6 cellular contexts compared by ENCODE assay signal in genomic region chr1:156590326-156591180, GRCh38. TPM values are rescaled to one million over a fixed set of nuclear protein-coding genes. Genes with fewer than 3 reads are reported as not detected.
DNase-seq lines count a peak whose midpoint lies in the region; ATAC-seq and TF ChIP-seq lines count a peak whose summit lies in the region.

No MANE protein-coding gene starts in this region.

- H3K36me3 Mint-ChIP-seq in glutamatergic neuron (ENCODE audit: unreplicated experiment): no peaks in the 10 kb centered on the region

- no peak for TF ChIP-seq EP300 in transverse colon (IDR thresholded peaks at IDR 0.05; ENCODE audit: low read depth)

- H3K4me3 Mint-ChIP-seq in glutamatergic neuron (ENCODE audit: unreplicated experiment): peak overlapping the region; percentile 87

- H3K27me3 Mint-ChIP-seq in glutamatergic neuron (ENCODE audit: unreplicated experiment): peaks cover 7% of the 10 kb centered on the region

- no peak for TF ChIP-seq POLR2A in transverse colon (IDR thresholded peaks at IDR 0.05)

- H3K27ac Mint-ChIP-seq in glutamatergic neuron (ENCODE audit: unreplicated experiment): no peak overlapping the region

- H3K27me3 ChIP-seq in heart right ventricle (no peaks in the 10 kb centered on the region), right cardiac atrium (ENCODE audit: control insufficient read depth, insufficient read depth) (no peaks in the 10 kb centered on the region), transverse colon (no peaks in the 10 kb centered on the region)

- 88 to 90% methylated on average over 10 of the region's 10 CpGs for WGBS in heart right ventricle, 2 donors
- WGBS in right cardiac atrium: 87% methylated on average over 10 of the region's 10 CpGs
- WGBS in transverse colon (ENCODE audit: low coverage in 1 of 2), 2 donors: 75 to 82% methylated on average over 6 to 10 of the region's 10 CpGs

- H3K27ac ChIP-seq in heart right ventricle (peak overlapping the region in 8 of 10 donors; percentile 78 to 92 (median 87)), right cardiac atrium (ENCODE audit: low read length) (no peak overlapping the region), transverse colon (peak overlapping the region; percentile 87 to 94 (median 91))

- DNase-seq in heart right ventricle (no peak), right cardiac atrium (no peak), glutamatergic neuron (no peak), transverse colon (no peak), ecto neural progenitor cell (ENCODE audit: low spot score) (no peak)

- H3K4me3 ChIP-seq in heart right ventricle (peak overlapping the region in 6 of 10 donors; percentile 78 to 97 (median 88)), right cardiac atrium (ENCODE audit: low read length) (no peak overlapping the region), transverse colon (peak overlapping the region in 1 of 4 donors; percentile 82)

- H3K36me3 ChIP-seq in heart right ventricle: peaks cover 0 to 31% (median 16%) of the 10 kb centered on the region in 9 donors
- no peaks in the 10 kb centered on the region for H3K36me3 ChIP-seq in transverse colon

- peaks cover 8% of the 10 kb centered on the region for H3K9me3 Mint-ChIP-seq in glutamatergic neuron (ENCODE audit: unreplicated experiment)

- H3K9me3 ChIP-seq in heart right ventricle: no peaks in the 10 kb centered on the region
- H3K9me3 ChIP-seq in right cardiac atrium (ENCODE audit: control insufficient read depth, low read length): no peaks in the 10 kb centered on the region
- no peaks in the 10 kb centered on the region for H3K9me3 ChIP-seq in transverse colon

- no peak for ATAC-seq in heart right ventricle
- ATAC-seq in right cardiac atrium: no peak
- ATAC-seq in GM21381 (IDR thresholded peaks at IDR 0.05; ENCODE audit: unreplicated experiment): no peak

- intact Hi-C loops in heart right ventricle (cut with DNase I) (loop anchor here in 5 of 10 donors (5.0 to 10.0 kb wide), 5 partner anchors 83 to 138 kb away; partner anchors contain the start of gene MEF2D (in 1 of the 5)), right cardiac atrium (cut with DNase I) (loop anchor here in 3 of 4 donors (5.0 to 10.0 kb wide), 3 partner anchors 106 to 133 kb away; no protein-coding TSS in a partner anchor), transverse colon (cut with DNase I; ENCODE audit: low total_unique reads) (no loop called here)

- peaks cover 2% of the 10 kb centered on the region for H3K4me1 Mint-ChIP-seq in glutamatergic neuron (ENCODE audit: low read depth, unreplicated experiment)

- in situ Hi-C loops in transverse colon (cut with MboI; ENCODE audit: low pct_ligation_motif_present in 1 of 4, low pct_unique_long_range_greater_than_20kb in 1 of 4, low sequenced_read_pairs in 3 of 4): no loop called here

- TF ChIP-seq CTCF in heart right ventricle (IDR thresholded peaks at IDR 0.05): no peak
- TF ChIP-seq CTCF in glutamatergic neuron (IDR thresholded peaks at IDR 0.05; ENCODE audit: partially characterized antibody, unreplicated experiment): no peak
- TF ChIP-seq CTCF in transverse colon (IDR thresholded peaks at IDR 0.05): no peak

- peaks cover 3 to 19% (median 13%) of the 10 kb centered on the region in 9 donors for H3K4me1 ChIP-seq in heart right ventricle
- peaks cover 2% of the 10 kb centered on the region for H3K4me1 ChIP-seq in right cardiac atrium (ENCODE audit: control insufficient read depth, insufficient read depth, low read length)
- H3K4me1 ChIP-seq in transverse colon: peaks cover 9 to 14% (median 11%) of the 10 kb centered on the region in 4 donors

RNA-seq across cellular contexts. Expression of gene NAXE, which starts 1.0 kb away (rescaled TPM):
- total RNA-seq in heart right ventricle (100 to 1,000 TPM in 9 of 10 donors, 10 to 100 TPM in 1; 93.1 to 134 (median 112) TPM), right cardiac atrium (100 to 1,000 TPM in 1 of 4 donors, 10 to 100 TPM in 3; 95.0 to 111 (median 98.9) TPM), glutamatergic neuron (ENCODE audit: unreplicated experiment) (44.5 TPM), transverse colon (100 to 1,000 TPM in 1 of 4 donors, 10 to 100 TPM in 3; 25.1 to 104 (median 77.5) TPM)
- polyA plus RNA-seq in heart right ventricle (100 to 1,000 TPM in 1 of 2 donors, 10 to 100 TPM in 1; 59.8 to 103 TPM), right cardiac atrium (131 TPM)

RNA-seq across cellular contexts. Expression of gene GPATCH4, which starts 10.7 kb away (rescaled TPM):
- 10 to 100 TPM in 9 of 10 donors, 1 to 10 TPM in 1; 9.3 to 25.4 (median 13.3) TPM for total RNA-seq in heart right ventricle
- polyA plus RNA-seq in heart right ventricle: 10 to 100 TPM; 24.1 to 34.5 TPM
- 10 to 100 TPM; 13.4 to 21.6 (median 14.5) TPM for total RNA-seq in right cardiac atrium
- polyA plus RNA-seq in right cardiac atrium: 14.7 TPM
- total RNA-seq in glutamatergic neuron (ENCODE audit: unreplicated experiment): 13.2 TPM
- total RNA-seq in transverse colon: 100 to 1,000 TPM in 1 of 4 donors, 10 to 100 TPM in 3; 12.4 to 113 (median 28.9) TPM

RNA-seq across cellular contexts. Expression of gene TTC24, which starts 11.0 kb away (rescaled TPM):
- total RNA-seq in heart right ventricle (under 1 TPM in 1 of 10 donors, not detected in 9; 0.21 TPM), right cardiac atrium (not detected), glutamatergic neuron (ENCODE audit: unreplicated experiment) (not detected), transverse colon (not detected)
- polyA plus RNA-seq in heart right ventricle (under 1 TPM in 1 of 2 donors, not detected in 1; 0.03 TPM), right cardiac atrium (not detected)

RNA-seq across cellular contexts. Expression of gene IQGAP3, which starts 18.2 kb away (rescaled TPM):
- total RNA-seq in heart right ventricle (1 to 10 TPM in 3 of 10 donors, under 1 TPM in 7; 0.07 to 3.8 (median 0.39) TPM), right cardiac atrium (under 1 TPM; 0.06 to 0.86 (median 0.55) TPM), glutamatergic neuron (ENCODE audit: unreplicated experiment) (6.1 TPM), transverse colon (1 to 10 TPM; 1.7 to 9.4 (median 2.9) TPM)
- polyA plus RNA-seq in heart right ventricle (under 1 TPM; 0.09 to 0.22 TPM), right cardiac atrium (0.09 TPM)

RNA-seq across cellular contexts. Expression of gene HAPLN2, which starts 28.7 kb away (rescaled TPM):
- total RNA-seq in heart right ventricle (1 to 10 TPM in 3 of 10 donors, under 1 TPM in 6, not detected in 1; 0.24 to 1.7 (median 0.77) TPM), right cardiac atrium (1 to 10 TPM in 2 of 4 donors, under 1 TPM in 2; 0.53 to 1.2 (median 1.1) TPM), glutamatergic neuron (ENCODE audit: unreplicated experiment) (0.71 TPM), transverse colon (1 to 10 TPM in 1 of 4 donors, under 1 TPM in 1, not detected in 2; 0.55 to 1.9 TPM)
- polyA plus RNA-seq in heart right ventricle (1 to 10 TPM; 3.0 to 6.3 TPM), right cardiac atrium (2.0 TPM)
